In genomic region chr14:35385042-35385839, GRCh38 we compare ENCODE assay signal across 8 cellular contexts. TPM values are rescaled to one million over a fixed set of nuclear protein-coding genes. Genes with fewer than 3 reads are reported as not detected.
DNase-seq lines count a peak whose midpoint lies in the region; ATAC-seq, FAIRE-seq and TF ChIP-seq lines count a peak whose summit lies in the region.

No MANE protein-coding gene starts in this region.

- H3K79me2 ChIP-seq in K562 (ENCODE audit: control insufficient read depth, insufficient read depth, low read length), result no peaks in the 10 kb centered on the region

- no peaks in the 10 kb centered on the region for H3K9me3 ChIP-seq in K562 (replicated peaks; ENCODE audit: control insufficient read depth, insufficient read depth, low read depth, low read length)
- no peaks in the 10 kb centered on the region for H3K9me3 ChIP-seq in small intestine (ENCODE audit: control insufficient read depth, low read depth)
- no peaks in the 10 kb centered on the region for H3K9me3 ChIP-seq in Caco-2

- H3K36me3 ChIP-seq in K562 (ENCODE audit: control insufficient read depth, insufficient read depth, low read length) (no peaks in the 10 kb centered on the region), small intestine (ENCODE audit: control insufficient read depth in 2 of 2, insufficient read depth in 2 of 2, low read length in 2 of 2) (no peaks in the 10 kb centered on the region), Caco-2 (ENCODE audit: control insufficient read depth, insufficient read depth, low read length) (no peaks in the 10 kb centered on the region)

- POLR2A ChIA-PET in K562 (lab: Yijun Ruan, JAX), result interaction anchor here (0.6 to 3.3 kb wide), 4 partner anchors 9 to 386 kb away, joined by 4 to 16 read pairs (median 8); no protein-coding TSS in a partner anchor
- POLR2A ChIA-PET in Caco-2 (lab: Charles Lee), result no interaction called here

- peak; percentile 69 for DNase-seq in AG09319 (ENCODE audit: extremely low read depth, low read depth)
- DNase-seq in NCI-H187 treated with DMSO at 0.1 percent for 48 hours (lab: John Stamatoyannopoulos, UW), result peak; percentile 95
- DNase-seq in K562 (ENCODE audit: extremely low read depth in 1 of 4, low spot score in 3 of 4), result peak; percentile 57 to 84 (median 62)
- DNase-seq in islet precursor cell, result peak; percentile 82
- DNase-seq in small intestine, result peak; percentile 80
- DNase-seq in Caco-2, result no peak
- DNase-seq in central memory CD4-positive, alpha-beta T cell, result no peak

- H4K20me1 ChIP-seq in K562 (replicated peaks; ENCODE audit: control insufficient read depth, insufficient read depth, low read length), result no peaks in the 10 kb centered on the region

- peak; percentile 85 for FAIRE-seq in K562 (lab: Jason Lieb, UNC)
- FAIRE-seq in small intestine (lab: Jason Lieb, UNC), result no peak

- H3K4me1 Mint-ChIP-seq in Caco-2 (ENCODE audit: low read depth, unreplicated experiment), result peaks cover 14% of the 10 kb centered on the region

- H3K4me3 Mint-ChIP-seq in Caco-2 (ENCODE audit: unreplicated experiment), result no peak overlapping the region

- no peaks in the 10 kb centered on the region for H3K36me3 Mint-ChIP-seq in Caco-2 (ENCODE audit: insufficient read depth, unreplicated experiment)

- H3K9ac ChIP-seq in K562 (ENCODE audit: insufficient read depth in 1 of 2, low read depth in 2 of 2, low read length in 2 of 2), result peak overlapping the region in 1 of 2 experiments; percentile 83; a peak in 2 of 4 replicates

- no peak overlapping the region for H3K4me3 ChIP-seq in K562
- no peak overlapping the region for H3K4me3 ChIP-seq in small intestine (ENCODE audit: low read depth in 1 of 2, low read length in 2 of 2)
- H3K4me3 ChIP-seq in Caco-2 (ENCODE audit: low read depth, low read length), result no peak overlapping the region

- H2AFZ ChIP-seq in K562 (ENCODE audit: low read depth, low read length), result peak overlapping the region; percentile 86

- no peak overlapping the region for H3K4me2 ChIP-seq in K562 (ENCODE audit: insufficient read depth, low read length)

- TF ChIP-seq POLR2A in K562 (conservative IDR thresholded peaks at IDR 0.05), result no peak

- no peak for TF ChIP-seq RAD21 in K562 (CRISPR knock-in tag; conservative IDR thresholded peaks at IDR 0.05 in 1 of 2, IDR thresholded peaks at IDR 0.05 in 1 of 2)

- WGBS in K562 (ENCODE audit: insufficient coverage, low coverage, missing lambda C conversion rate), result 67% methylated on average over 10 of the region's 15 CpGs
- 47 to 61% (median 61%) methylated on average over 14 to 15 of the region's 15 CpGs for WGBS in small intestine, 3 donors

- H3K9me1 ChIP-seq in K562 (ENCODE audit: control insufficient read depth, insufficient read depth, low read length), result no peaks in the 10 kb centered on the region

- BruUV-seq in K562 (replicated peaks; lab: Mats Ljungman, UMichigan) (no TSS peak), Caco-2 (replicated peaks; lab: Mats Ljungman, UMichigan) (no TSS peak)

- no peak overlapping the region for H3K27ac Mint-ChIP-seq in Caco-2 (ENCODE audit: unreplicated experiment)

- no peaks in the 10 kb centered on the region for H3K27me3 ChIP-seq in K562 (ENCODE audit: control insufficient read depth in 2 of 2, insufficient read depth in 2 of 2, low read length in 2 of 2)
- H3K27me3 ChIP-seq in small intestine (ENCODE audit: control insufficient read depth in 2 of 2, insufficient read depth in 2 of 2, low read length in 2 of 2), result no peaks in the 10 kb centered on the region
- H3K27me3 ChIP-seq in Caco-2 (replicated peaks; ENCODE audit: control insufficient read depth, insufficient read depth, low read length), result no peaks in the 10 kb centered on the region

- no peak for TF ChIP-seq EP300 in K562 (IDR thresholded peaks at IDR 0.05; ENCODE audit: low read length)

- no peaks in the 10 kb centered on the region for H3K9me3 Mint-ChIP-seq in Caco-2 (ENCODE audit: unreplicated experiment)

- TF ChIP-seq CTCF in AG09319 (IDR thresholded peaks at IDR 0.05; ENCODE audit: low read depth, low read length), result no peak
- TF ChIP-seq CTCF in K562 (IDR thresholded peaks at IDR 0.05 in 2 of 3, conservative IDR thresholded peaks at IDR 0.05 in 1 of 3; ENCODE audit: insufficient read depth in 2 of 3, low read depth in 1 of 3, low read length in 3 of 3), result no peak
- TF ChIP-seq CTCF in Caco-2 (IDR thresholded peaks at IDR 0.05; ENCODE audit: insufficient read depth in 1 of 2, low read depth in 1 of 2, low read length in 1 of 2, severe bottlenecking in 1 of 2, unreplicated experiment in 1 of 2), result no peak

- CTCF ChIA-PET in K562 (lab: Yijun Ruan, JAX; ENCODE audit: low intra/inter-chr PET ratio) (no interaction called here), Caco-2 (lab: Charles Lee) (interaction anchor here (1.3 kb wide), 1 partner anchor 11 kb away, joined by 3 read pairs; no protein-coding TSS in a partner anchor)

- peak; percentile 63 for ATAC-seq in K562
- no peak for ATAC-seq in HG03196 (IDR thresholded peaks at IDR 0.05; ENCODE audit: unreplicated experiment)

- H3K27me3 Mint-ChIP-seq in Caco-2 (ENCODE audit: insufficient read depth, unreplicated experiment), result no peaks in the 10 kb centered on the region

- intact Hi-C loops in K562 (cut with micrococcal nuclease), result no loop called here
- intact Hi-C loops in Caco-2 (cut with micrococcal nuclease; ENCODE audit: unreplicated experiment), result no loop called here

- in situ Hi-C loops in K562 (cut with MboI), result no loop called here

- peaks cover 30 to 31% of the 10 kb centered on the region in 2 experiments; a peak in 4 of 5 replicates for H3K4me1 ChIP-seq in K562 (replicated peaks in 1 of 2; ENCODE audit: control insufficient read depth in 2 of 2, insufficient read depth in 2 of 2, low read length in 2 of 2)
- peaks cover 8 to 10% of the 10 kb centered on the region in 2 donors for H3K4me1 ChIP-seq in small intestine (ENCODE audit: control insufficient read depth in 2 of 2, insufficient read depth in 1 of 2, low read depth in 1 of 2, low read length in 1 of 2)
- H3K4me1 ChIP-seq in Caco-2, result peaks cover 25% of the 10 kb centered on the region

- H3K27ac ChIP-seq in K562 (ENCODE audit: extremely low read depth, low read depth, low read length) (peak overlapping the region; percentile 12; the same call in 1 of the 3 replicates), small intestine (ENCODE audit: low read depth in 1 of 2, low read length in 1 of 2) (peak overlapping the region; percentile 77 to 80)

TF ChIP-seq in K562, 482 proteins besides CTCF, POLR2A, EP300 and RAD21 (continues in another document):
- TF ChIP-seq STAT5A (IDR thresholded peaks at IDR 0.05; ENCODE audit: borderline replicate concordance, low read length) (no peak), HCFC1 (IDR thresholded peaks at IDR 0.05; ENCODE audit: low read depth, low read length) (no peak), NFATC3 (IDR thresholded peaks at IDR 0.05) (no peak), EGR1 (conservative IDR thresholded peaks at IDR 0.05) (no peak), POLR2AphosphoS5 (IDR thresholded peaks at IDR 0.05; ENCODE audit: control insufficient read depth, insufficient read depth, low read depth, low read length) (no peak), GTF2B (IDR thresholded peaks at IDR 0.05; ENCODE audit: extremely low read depth, insufficient read length) (no peak), TAF7 (tag; IDR thresholded peaks at IDR 0.05) (no peak), CCAR2 (IDR thresholded peaks at IDR 0.05; ENCODE audit: low read depth, low read length) (no peak), E2F6 (IDR thresholded peaks at IDR 0.05; ENCODE audit: borderline replicate concordance in 1 of 2, extremely low read depth in 1 of 2, insufficient read depth in 1 of 2, insufficient read length in 1 of 2, low read depth in 1 of 2, low read length in 1 of 2, poor library complexity in 1 of 2, severe bottlenecking in 1 of 2) (peak in 1 of 2 experiments; percentile 44)

RNA-seq across cellular contexts. Expression of gene NFKBIA, which starts 19.3 kb away (rescaled TPM):
- total RNA-seq in K562 (2011; cell fraction: chromatin; rRNA removed; ENCODE audit: low replicate concordance), result 39.0 and 119 TPM in 2 replicates
- total RNA-seq in K562 (2011; cell fraction: nucleolus; rRNA removed), result 77.4 and 121 TPM in 2 replicates
- total RNA-seq in K562 (2011; cell fraction: nucleoplasm; rRNA removed), result 50.6 and 60.0 TPM in 2 replicates
- total RNA-seq in K562 (2014; rRNA removed) (20.9 and 39.6 TPM in 2 replicates), K562 (2014; rRNA removed; fragmentation: Illumina TruSeq; extraction: Trizol) (16.7 and 17.7 TPM in 2 replicates), K562 (2015; rRNA removed; fragmentation: Illumina TruSeq; extraction: Trizol) (31.8 and 34.5 TPM in 2 replicates), K562 (2021) (21.3 and 22.7 TPM in 2 replicates), Caco-2 (2022) (33.4 and 39.9 TPM in 2 replicates)
- polyA plus RNA-seq in K562 (2011; rRNA removed) (15.0 and 23.8 TPM in 2 replicates), K562 (2014; fragmentation: Illumina TruSeq; extraction: Trizol) (23.8 and 24.4 TPM in 2 replicates), K562 (2014; fragmentation: Nextera tagmentation; extraction: Ambion mirVana) (1 to 10 TPM; 6.9 to 8.8 TPM), K562 (2014; rRNA removed) (15.3 and 18.2 TPM in 2 replicates), small intestine (100 to 1,000 TPM; 108 to 173 (median 133) TPM)
- 17.5 and 26.1 TPM in 2 replicates for polyA plus RNA-seq in K562 (2011; cell fraction: cytosol; rRNA removed)
- 75.3 and 106 TPM in 2 replicates for polyA plus RNA-seq in K562 (2011; cell fraction: nucleus; rRNA removed)
- polyA plus RNA-seq in K562 (2012), result 23.5 and 32.0 TPM in 2 replicates
- polyA minus RNA-seq in K562 (2011; rRNA and poly(A)+ RNA removed), result 19.5 and 24.3 TPM in 2 replicates
- 17.6 and 21.0 TPM in 2 replicates for polyA minus RNA-seq in K562 (2011; cell fraction: cytosol; rRNA and poly(A)+ RNA removed)
- 67.9 and 90.0 TPM in 2 replicates for polyA minus RNA-seq in K562 (2011; cell fraction: nucleus; rRNA and poly(A)+ RNA removed)

Comparison
In these comparisons a context has a peak if more than half of its experiments do, and no peak if none do; other contexts are left out.
1. DNase-seq: peak in AG09319 (single experiment), NCI-H187 treated with DMSO at 0.1 percent for 48 hours (single experiment), K562 (4 of 4), islet precursor cell (single experiment) and small intestine (single experiment); none in Caco-2 (0 of 2) and central memory CD4-positive, alpha-beta T cell (single experiment).